In the genomic region with DNA sequence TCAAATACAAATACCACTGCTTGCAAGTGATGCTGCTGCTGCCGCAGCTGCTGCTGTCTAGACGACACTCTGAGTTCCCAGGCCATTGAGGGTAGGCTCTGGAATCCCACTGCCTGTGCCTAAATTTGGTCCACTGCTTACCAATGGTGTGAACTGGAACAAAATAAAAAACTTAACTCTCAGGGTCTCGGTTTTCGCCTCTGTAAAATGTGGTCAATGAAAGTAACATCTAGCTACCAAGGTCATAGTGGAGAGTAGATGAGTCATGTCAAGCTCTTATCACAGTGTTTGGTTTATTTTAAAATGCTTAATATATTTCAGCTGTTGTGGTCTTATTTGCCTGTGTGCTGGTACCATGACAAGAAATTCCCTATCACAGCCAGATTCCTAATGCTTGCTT, we compare ENCODE assay signal across 18 cellular contexts.
A peak's percentile ranks its signal among the peaks of the same experiment; 100 is the strongest.
DNase-seq lines count a peak whose midpoint lies in the region; FAIRE-seq and TF ChIP-seq lines count a peak whose summit lies in the region.
"Had no signal": no experiment of that assay in that cellular context is flagged by ENCODE, and none has a peak within 500 bp of the region (broad histone marks: within the 10 kb centered on the region; RNA-seq: fewer than 3 reads in every experiment).

No MANE protein-coding gene starts in this region.

- TF ChIP-seq EP300 in ovary (IDR thresholded peaks at IDR 0.05) = no peak

- H3K4me3 ChIP-seq in astrocyte (ENCODE audit: insufficient read depth, low read depth, low read length) (no peak overlapping the region), ovary (no peak overlapping the region)
- H3K4me3 ChIP-seq: GM12878, GM23248 had no signal

- DNase-seq in Daoy (ENCODE audit: low read depth) (peak; percentile 19), LHCN-M2 (ENCODE audit: low read depth) (peak; percentile 8), astrocyte (ENCODE audit: low read depth) (peak; percentile 43), ovary (peak in 3 of 5 donors; percentile 29 to 33 (median 32)), OCI-M2 (lab: John Stamatoyannopoulos, UW; ENCODE audit: unreplicated experiment) (no peak), MV-4-11 (lab: John Stamatoyannopoulos, UW) (no peak), GM19238 (ENCODE audit: insufficient read length, low spot score) (no peak)
- DNase-seq: C1 segment of cervical spinal cord; Calu3; CD4-positive, alpha-beta T cell; DMS153; GM23248; H7 had no signal

- H3K9me3 Mint-ChIP-seq in astrocyte (ENCODE audit: unreplicated experiment) = peaks cover 7% of the 10 kb centered on the region

- no peaks in the 10 kb centered on the region for H3K27me3 Mint-ChIP-seq in astrocyte (ENCODE audit: low read depth, unreplicated experiment)

- no peak overlapping the region for H3K9ac ChIP-seq in astrocyte (ENCODE audit: low read length)
- H3K9ac ChIP-seq: GM23248 had no signal

- H3K4me1 ChIP-seq in astrocyte (ENCODE audit: insufficient read depth, low read length) = no peaks in the 10 kb centered on the region
- peaks cover 7% of the 10 kb centered on the region for H3K4me1 ChIP-seq in ovary (ENCODE audit: insufficient read depth)

- H3K36me3 Mint-ChIP-seq in astrocyte (ENCODE audit: low read depth, unreplicated experiment) = peaks cover 6% of the 10 kb centered on the region

- FAIRE-seq in astrocyte (lab: Jason Lieb, UNC) = no peak
- FAIRE-seq: A204.1, GM12878, GM18507 had no signal

- H3K4me2 ChIP-seq in astrocyte (ENCODE audit: low read length) = no peak overlapping the region

- H3K4me3 Mint-ChIP-seq in astrocyte (ENCODE audit: unreplicated experiment) = no peak overlapping the region
- H3K4me3 Mint-ChIP-seq: B cell; CD4-positive, alpha-beta T cell had no signal

- intact Hi-C loops in ovary (cut with DNase I) = no loop called here

- no peaks in the 10 kb centered on the region for H3K36me3 ChIP-seq in astrocyte (ENCODE audit: insufficient read depth, low read length)
- H3K36me3 ChIP-seq in ovary = no peaks in the 10 kb centered on the region

- H3K27ac ChIP-seq in astrocyte (ENCODE audit: low read depth, low read length) (no peak overlapping the region), ovary (peak overlapping the region in 1 of 2 donors; percentile 8)
- H3K27ac ChIP-seq: GM23248, HL-60 had no signal

- no peak overlapping the region for H3K27ac Mint-ChIP-seq in astrocyte (ENCODE audit: unreplicated experiment)
- H3K27ac Mint-ChIP-seq: B cell; CD4-positive, alpha-beta T cell had no signal

- TF ChIP-seq CTCF in astrocyte (IDR thresholded peaks at IDR 0.05; ENCODE audit: insufficient read depth, low read depth, low read length) (no peak), ovary (IDR thresholded peaks at IDR 0.05) (no peak)

- no peak overlapping the region for H2AFZ ChIP-seq in astrocyte (ENCODE audit: low read depth, low read length)
- H2AFZ ChIP-seq: GM23248 had no signal

- no peak for TF ChIP-seq POLR2A in ovary (IDR thresholded peaks at IDR 0.05)

- H3K9me3 ChIP-seq in astrocyte (ENCODE audit: insufficient read depth, low read depth, low read length) (no peaks in the 10 kb centered on the region), ovary (no peaks in the 10 kb centered on the region)

- no peaks in the 10 kb centered on the region for H3K79me2 ChIP-seq in astrocyte (ENCODE audit: insufficient read depth, low read length)

- H4K20me1 ChIP-seq in astrocyte (ENCODE audit: insufficient read depth, low read length) = peaks cover 3% of the 10 kb centered on the region

- peaks cover 9% of the 10 kb centered on the region for H3K4me1 Mint-ChIP-seq in astrocyte (ENCODE audit: low read depth, unreplicated experiment)
- H3K4me1 Mint-ChIP-seq: B cell had no signal

- H3K27me3 ChIP-seq in astrocyte (ENCODE audit: insufficient read depth, low read length) (peaks cover 3% of the 10 kb centered on the region), ovary (no peaks in the 10 kb centered on the region)

- 9 to 30% (median 10%) methylated on average over 4 of the region's 4 CpGs for WGBS in ovary, 3 donors

Comparison
In these comparisons a context has a peak if more than half of its experiments do, and no peak if none do; other contexts are left out.
1. DNase-seq: peak in Daoy (single experiment), LHCN-M2 (single experiment), astrocyte (single experiment) and ovary (3 of 5); none in OCI-M2 (single experiment), MV-4-11 (single experiment) and GM19238 (single experiment).